In genomic region chr7:143900230-143900766, GRCh38 we compare ENCODE assay signal across 9 cellular contexts. TPM values are rescaled to one million over a fixed set of nuclear protein-coding genes. Genes with fewer than 3 reads are reported as not detected.
DNase-seq lines count a peak whose midpoint lies in the region; ATAC-seq and TF ChIP-seq lines count a peak whose summit lies in the region.
"Had no signal": no experiment of that assay in that cellular context is flagged by ENCODE, and none has a peak within 500 bp of the region (broad histone marks: within the 10 kb centered on the region; RNA-seq: fewer than 3 reads in every experiment).

No MANE protein-coding gene starts in this region.

- intact Hi-C loops in Panc1 (cut with micrococcal nuclease; ENCODE audit: unreplicated experiment): no loop called here

- H3K79me2 ChIP-seq in osteoblast (ENCODE audit: insufficient read depth, low read length): peaks cover 55% of the 10 kb centered on the region

- H3K36me3 ChIP-seq in Panc1 (ENCODE audit: control insufficient read depth, insufficient read depth, low read length): no peaks in the 10 kb centered on the region
- peaks cover 9% of the 10 kb centered on the region for H3K36me3 ChIP-seq in endodermal cell (ENCODE audit: control insufficient read depth, insufficient read depth, low read length)
- H3K36me3 ChIP-seq in osteoblast (ENCODE audit: insufficient read depth, low read length): no peaks in the 10 kb centered on the region

- H3K27me3 ChIP-seq in Panc1 (ENCODE audit: control insufficient read depth, insufficient read depth, low read length) (no peaks in the 10 kb centered on the region), endodermal cell (ENCODE audit: control insufficient read depth, insufficient read depth, low read length, poor library complexity, severe bottlenecking) (no peaks in the 10 kb centered on the region), osteoblast (ENCODE audit: insufficient read depth, low read length) (no peaks in the 10 kb centered on the region)

- peak overlapping the region; percentile 96 for H3K4me2 ChIP-seq in osteoblast (ENCODE audit: insufficient read depth, low read length)

- H3K4me1 ChIP-seq in Panc1 (ENCODE audit: control insufficient read depth, insufficient read depth, low read length) (peaks cover 23% of the 10 kb centered on the region), endodermal cell (ENCODE audit: control insufficient read depth, insufficient read depth, low read length) (peaks cover 5% of the 10 kb centered on the region), osteoblast (ENCODE audit: insufficient read depth, low read length) (peaks cover 16% of the 10 kb centered on the region)

- peak overlapping the region; percentile 95 for H3K4me3 Mint-ChIP-seq in endodermal cell

- peak overlapping the region; percentile 81 for H3K9ac ChIP-seq in endodermal cell (ENCODE audit: extremely low read depth, low read length, poor library complexity, severe bottlenecking)

- H2AFZ ChIP-seq in osteoblast (ENCODE audit: low read length): peak overlapping the region; percentile 15

- peaks cover 5% of the 10 kb centered on the region for H3K36me3 Mint-ChIP-seq in endodermal cell (ENCODE audit: low read depth)

- POLR2A ChIA-PET in Panc1 (lab: Charles Lee): no interaction called here

- WGBS in endodermal cell (ENCODE audit: insufficient coverage in 1 of 2, insufficient read length in 1 of 2), 2 experiments: 40 to 55% methylated on average over 3 to 4 of the region's 5 CpGs

- H3K27me3 Mint-ChIP-seq in endodermal cell (ENCODE audit: insufficient read depth): no peaks in the 10 kb centered on the region

- no TSS peak for BruUV-seq in Panc1 (replicated peaks; lab: Mats Ljungman, UMichigan)

- in situ Hi-C loops in Panc1 (cut with HindIII; ENCODE audit: low pct_unique_long_range_greater_than_20kb, low sequenced_read_pairs): no loop called here

- H3K27ac Mint-ChIP-seq in endodermal cell: peak overlapping the region; percentile 92

- no peak for TF ChIP-seq CTCF in Panc1 (IDR thresholded peaks at IDR 0.05)
- no peak for TF ChIP-seq CTCF in endodermal cell (conservative IDR thresholded peaks at IDR 0.05)
- no peak for TF ChIP-seq CTCF in osteoblast (IDR thresholded peaks at IDR 0.05; ENCODE audit: extremely low read depth, low read depth, low read length)

- CTCF ChIA-PET in Panc1 (lab: Charles Lee): interaction anchor here (0.6 kb wide), 1 partner anchor 10 kb away, joined by 3 read pairs; no protein-coding TSS in a partner anchor

- DNase-seq in EL: peak; percentile 21
- DNase-seq in Panc1 (ENCODE audit: low read depth, low spot score): peak; percentile 30
- peak; percentile 60 for DNase-seq in endodermal cell
- DNase-seq in osteoblast (ENCODE audit: insufficient read length, low spot score, missing footprints): no peak
- DNase-seq in NCI-H345 (lab: John Stamatoyannopoulos, UW): no peak
- no peak for DNase-seq in NCI-H1436 (lab: John Stamatoyannopoulos, UW)

- H3K27ac ChIP-seq in Panc1 (ENCODE audit: low read length) (peak overlapping the region; percentile 95), endodermal cell (ENCODE audit: low read depth, low read length) (no peak overlapping the region), osteoblast (ENCODE audit: low read depth, low read length) (peak overlapping the region; percentile 82)

- H3K4me3 ChIP-seq in Panc1 (ENCODE audit: low read depth in 2 of 2, low read length in 2 of 2): peak overlapping the region; percentile 95 to 96
- H3K4me3 ChIP-seq in endodermal cell (ENCODE audit: low read length): peak overlapping the region; percentile 94
- H3K4me3 ChIP-seq in osteoblast (ENCODE audit: insufficient read depth, low read length): peak overlapping the region; percentile 97

- H3K4me1 Mint-ChIP-seq in endodermal cell: peaks cover 26% of the 10 kb centered on the region

- H4K20me1 ChIP-seq in osteoblast (ENCODE audit: insufficient read depth, low read length): peaks cover 12% of the 10 kb centered on the region

- no peaks in the 10 kb centered on the region for H3K9me3 Mint-ChIP-seq in endodermal cell

- no peak; the same call in 1 of the 2 replicates for ATAC-seq in Panc1
- no peak for ATAC-seq in GM19463 (IDR thresholded peaks at IDR 0.05; ENCODE audit: unreplicated experiment)
- ATAC-seq in HG03432 (IDR thresholded peaks at IDR 0.05; ENCODE audit: unreplicated experiment): no peak

- no peaks in the 10 kb centered on the region for H3K9me3 ChIP-seq in Panc1 (ENCODE audit: control insufficient read depth, insufficient read depth, low read depth, low read length)
- H3K9me3 ChIP-seq in endodermal cell (ENCODE audit: control insufficient read depth, low read length): peaks cover 9% of the 10 kb centered on the region
- H3K9me3 ChIP-seq in osteoblast (ENCODE audit: low read depth, low read length): no peaks in the 10 kb centered on the region

RNA-seq across cellular contexts. Expression of gene TCAF1, which starts 1.7 kb away (rescaled TPM):
- total RNA-seq in Panc1 (2021; ENCODE audit: unreplicated experiment): 35.2 TPM
- 18.4 TPM for polyA plus RNA-seq in Panc1 (2012; ENCODE audit: insufficient read length)
- total RNA-seq in endodermal cell: 100 to 1,000 TPM in 1 of 2 donors, 10 to 100 TPM in 1; 67.7 to 123 TPM
- 79.2 TPM for polyA plus RNA-seq in endodermal cell (2013, experiment 1 of 2)
- 85.0 TPM for polyA plus RNA-seq in endodermal cell (2013, experiment 2 of 2)
- total RNA-seq in osteoblast: 57.2 and 77.1 TPM in 2 replicates

RNA-seq across cellular contexts. Expression of gene OR2F2, which starts 34.7 kb away (rescaled TPM):
- total RNA-seq in Panc1 (2021; ENCODE audit: unreplicated experiment) (not detected), endodermal cell (not detected), osteoblast (not detected in 2 replicates)
- not detected for polyA plus RNA-seq in Panc1 (2012; ENCODE audit: insufficient read length)
- polyA plus RNA-seq in endodermal cell (2013, experiment 1 of 2): not detected
- polyA plus RNA-seq in endodermal cell (2013, experiment 2 of 2): not detected
- total RNA-seq: pulmonary artery endothelial cell had no signal

RNA-seq across cellular contexts. Expression of gene OR2F1, which starts 54.3 kb away (rescaled TPM):
- total RNA-seq in Panc1 (2021; ENCODE audit: unreplicated experiment) (not detected), endodermal cell (not detected), osteoblast (0.72 TPM in 1 of 2 replicates, not detected in the other)
- not detected for polyA plus RNA-seq in Panc1 (2012; ENCODE audit: insufficient read length)
- polyA plus RNA-seq in endodermal cell (2013, experiment 1 of 2): not detected
- polyA plus RNA-seq in endodermal cell (2013, experiment 2 of 2): not detected
- total RNA-seq: pulmonary artery endothelial cell had no signal

Comparison
In these comparisons a context has a peak if more than half of its experiments do, and no peak if none do; other contexts are left out.
1. DNase-seq: peak in EL (single experiment), Panc1 (single experiment) and endodermal cell (single experiment); none in osteoblast (single experiment), NCI-H345 (single experiment) and NCI-H1436 (single experiment).
2. Peak in every context shown above with its lines, with median percentiles within 50 percentile points of each other: H3K4me3 ChIP-seq.